Comparison of ENCODE assay signal across 8 cellular contexts in genomic region chr13:27449081-27449603, GRCh38. TPM values are rescaled to one million over a fixed set of nuclear protein-coding genes. Genes with fewer than 3 reads are reported as not detected.
DNase-seq lines count a peak whose midpoint lies in the region; ATAC-seq, FAIRE-seq and TF ChIP-seq lines count a peak whose summit lies in the region.

No MANE protein-coding gene starts in this region.

- H3K9ac ChIP-seq in GM12878 (ENCODE audit: control insufficient read depth, insufficient read depth, low read length) (peak overlapping the region; percentile 91), mesenchymal stem cell (ENCODE audit: low read length) (peak overlapping the region; percentile 96)

- H3K9me3 ChIP-seq in left ventricle myocardium inferior (replicated peaks) (no peaks in the 10 kb centered on the region), GM12878 (replicated peaks; ENCODE audit: control insufficient read depth, insufficient read depth, low read length) (no peaks in the 10 kb centered on the region), mesenchymal stem cell (ENCODE audit: control insufficient read depth, low read length) (no peaks in the 10 kb centered on the region), vagina (no peaks in the 10 kb centered on the region)

- H3K4me2 ChIP-seq in GM12878 (ENCODE audit: control insufficient read depth, insufficient read depth) = peak overlapping the region; percentile 98
- H3K4me2 ChIP-seq in mesenchymal stem cell (ENCODE audit: low read length, poor library complexity, severe bottlenecking) = peak overlapping the region; percentile 69

- intact Hi-C loops in left ventricle myocardium inferior (cut with micrococcal nuclease) (loop anchor here (10.0 kb wide), 1 partner anchor 194 kb away; the partner anchor contains the start of gene RPL21), Right ventricle myocardium superior (cut with DNase I) (loop anchor here (10.0 kb wide), 1 partner anchor 184 kb away; no protein-coding TSS in a partner anchor), GM12878 (cut with micrococcal nuclease; ENCODE audit: unreplicated experiment) (no loop called here), vagina (cut with DNase I) (no loop called here)

- H3K14ac ChIP-seq in mesenchymal stem cell (ENCODE audit: low read length in 2 of 2) = no peak overlapping the region

- H3K27ac ChIP-seq in left ventricle myocardium inferior (replicated peaks) = peak overlapping the region; percentile 100
- peak overlapping the region; percentile 86 for H3K27ac ChIP-seq in GM12878 (ENCODE audit: control insufficient read depth, insufficient read depth)
- peak overlapping the region; percentile 95 for H3K27ac ChIP-seq in mesenchymal stem cell (ENCODE audit: low read length, poor library complexity, severe bottlenecking)
- H3K27ac ChIP-seq in vagina = peak overlapping the region; percentile 93

- H3K18ac ChIP-seq in mesenchymal stem cell (ENCODE audit: low read depth in 1 of 2, low read length in 2 of 2) = peak overlapping the region in 1 of 2 experiments; percentile 63

- H4K20me1 ChIP-seq in GM12878 (ENCODE audit: control insufficient read depth, insufficient read depth) = no peaks in the 10 kb centered on the region

- TF ChIP-seq EP300 in GM12878 (IDR thresholded peaks at IDR 0.05; ENCODE audit: borderline replicate concordance in 1 of 2, control insufficient read depth in 1 of 2, low read depth in 2 of 2, low read length in 2 of 2) = no peak

- in situ Hi-C loops in GM12878 (cut with MboI) = no loop called here

- H2AK5ac ChIP-seq in mesenchymal stem cell (ENCODE audit: low read length, severe bottlenecking) = peak overlapping the region; percentile 88

- peak overlapping the region in 1 of 2 experiments; percentile 24 for H3K4ac ChIP-seq in mesenchymal stem cell (ENCODE audit: low read depth in 1 of 2, low read length in 2 of 2)

- H3K4me1 ChIP-seq in left ventricle myocardium inferior (peaks cover 72% of the 10 kb centered on the region), GM12878 (ENCODE audit: control insufficient read depth, insufficient read depth, low read length) (peaks cover 11% of the 10 kb centered on the region), mesenchymal stem cell (ENCODE audit: control insufficient read depth, insufficient read depth, low read depth, low read length) (peaks cover 7% of the 10 kb centered on the region), vagina (peaks cover 39% of the 10 kb centered on the region)

- RAD21 ChIA-PET in GM12878 (lab: Charles Lee; ENCODE audit: unreplicated experiment) = interaction anchor here (1.2 to 4.8 kb wide), 2 partner anchors 9 to 23 kb away, joined by 3 to 32 read pairs; partner anchors contain the start of gene GTF3A

- no peak for TF ChIP-seq RAD21 in GM12878 (IDR thresholded peaks at IDR 0.05; ENCODE audit: insufficient read depth, low read depth, low read length)

- no peak overlapping the region for H2BK15ac ChIP-seq in mesenchymal stem cell (ENCODE audit: low read depth, poor library complexity, severe bottlenecking)

- H3K4me3 ChIP-seq in left ventricle myocardium inferior (peak overlapping the region; percentile 88), GM12878 (peak overlapping the region; percentile 87), mesenchymal stem cell (ENCODE audit: insufficient read depth in 1 of 2, low read depth in 1 of 2, low read length in 2 of 2) (peak overlapping the region in 1 of 2 experiments; percentile 92), vagina (peak overlapping the region; percentile 82 to 85)

- POLR2A ChIA-PET in GM12878 (lab: Charles Lee) = interaction anchor here (1.6 to 2.6 kb wide), 3 partner anchors 22 to 172 kb away, joined by 4 to 16 read pairs (median 6); partner anchors contain the start of genes GTF3A and LNX2

- peak overlapping the region; percentile 35 for H4K91ac ChIP-seq in mesenchymal stem cell (ENCODE audit: low read length)

- FAIRE-seq in GM12878 (lab: Jason Lieb, UNC) = no peak

- ATAC-seq in Right ventricle myocardium superior (ENCODE audit: poor library complexity) = no peak
- no peak for ATAC-seq in GM12878
- ATAC-seq in GM19328 (IDR thresholded peaks at IDR 0.05; ENCODE audit: unreplicated experiment) = no peak
- ATAC-seq in GM21390 (IDR thresholded peaks at IDR 0.05; ENCODE audit: unreplicated experiment) = no peak

- peaks cover 22% of the 10 kb centered on the region for H3K79me2 ChIP-seq in GM12878 (ENCODE audit: control insufficient read depth, insufficient read depth, low read length)

- H2BK5ac ChIP-seq in mesenchymal stem cell (ENCODE audit: low read depth, low read length, poor library complexity, severe bottlenecking) = no peak overlapping the region

- BruUV-seq in GM12878 (replicated peaks; lab: Mats Ljungman, UMichigan) = TSS peak; percentile 77

- peaks cover 9% of the 10 kb centered on the region for H3K36me3 ChIP-seq in left ventricle myocardium inferior
- no peaks in the 10 kb centered on the region for H3K36me3 ChIP-seq in GM12878 (ENCODE audit: control insufficient read depth in 2 of 2, insufficient read depth in 2 of 2, low read length in 1 of 2)
- peaks cover 0 to 6% of the 10 kb centered on the region in 2 experiments for H3K36me3 ChIP-seq in mesenchymal stem cell (ENCODE audit: control insufficient read depth in 1 of 2, insufficient read depth in 2 of 2, low read depth in 1 of 2, low read length in 2 of 2)
- H3K36me3 ChIP-seq in vagina = no peaks in the 10 kb centered on the region

- peaks cover 6% of the 10 kb centered on the region for H3K79me1 ChIP-seq in mesenchymal stem cell (replicated peaks; ENCODE audit: low read length, poor library complexity, severe bottlenecking)

- no peaks in the 10 kb centered on the region for H3K27me3 ChIP-seq in left ventricle myocardium inferior (ENCODE audit: low read depth)
- H3K27me3 ChIP-seq in GM12878 (replicated peaks in 1 of 2; ENCODE audit: control insufficient read depth in 2 of 2, insufficient read depth in 2 of 2, low read length in 1 of 2) = no peaks in the 10 kb centered on the region
- no peaks in the 10 kb centered on the region for H3K27me3 ChIP-seq in mesenchymal stem cell (ENCODE audit: control insufficient read depth in 1 of 2, insufficient read depth in 1 of 2, low read length in 2 of 2)
- no peaks in the 10 kb centered on the region for H3K27me3 ChIP-seq in vagina

- SMC1A ChIA-PET in GM12878 (lab: Charles Lee; ENCODE audit: uncharacterized antibody, unreplicated experiment) = interaction anchor here (3.6 kb wide), 1 partner anchor 22 kb away, joined by 41 read pairs; the partner anchor contains the start of gene GTF3A

- CTCF ChIA-PET in GM12878 (lab: Yijun Ruan, JAX) = interaction anchor here (6.0 kb wide), 1 partner anchor 23 kb away, joined by 30 read pairs; the partner anchor contains the start of gene GTF3A

- H3K23ac ChIP-seq in mesenchymal stem cell (ENCODE audit: low read length in 2 of 2) = no peak overlapping the region

- H4K8ac ChIP-seq in mesenchymal stem cell (ENCODE audit: low read length) = peak overlapping the region; percentile 81

- H2BK120ac ChIP-seq in mesenchymal stem cell (ENCODE audit: low read depth, low read length) = no peak overlapping the region

- peak overlapping the region; percentile 88 for H2AFZ ChIP-seq in GM12878 (ENCODE audit: control insufficient read depth, low read depth, low read length)
- H2AFZ ChIP-seq in mesenchymal stem cell (ENCODE audit: low read depth, low read length) = no peak overlapping the region

- TF ChIP-seq POLR2A in GM12878 (IDR thresholded peaks at IDR 0.05; ENCODE audit: low read depth, low read length) (no peak), vagina (IDR thresholded peaks at IDR 0.05) (no peak)

- WGBS in GM12878 (ENCODE audit: insufficient coverage, insufficient replicate concordance, low lambda C conversion rate, missing lambda C conversion rate) = 64% methylated on average over 15 of the region's 15 CpGs
- WGBS in mesenchymal stem cell = 79% methylated on average over 15 of the region's 15 CpGs

- DNase-seq in left ventricle myocardium inferior (no peak), Right ventricle myocardium superior (no peak), GM12878 (ENCODE audit: low read depth, low spot score) (no peak), mesenchymal stem cell (no peak), vagina (ENCODE audit: extremely low spot score in 2 of 2) (no peak), NCI-H1105 (lab: John Stamatoyannopoulos, UW) (no peak)

- H2BK12ac ChIP-seq in mesenchymal stem cell (ENCODE audit: low read length in 2 of 2) = no peak overlapping the region

- no peak for TF ChIP-seq CTCF in left ventricle myocardium inferior (IDR thresholded peaks at IDR 0.05; ENCODE audit: borderline replicate concordance)
- no peak for TF ChIP-seq CTCF in GM12878 (IDR thresholded peaks at IDR 0.05 in 2 of 3, conservative IDR thresholded peaks at IDR 0.05 in 1 of 3; ENCODE audit: control insufficient read depth in 2 of 3, extremely low read depth in 1 of 3, insufficient read depth in 1 of 3, low read depth in 3 of 3, low read length in 3 of 3)
- no peak for TF ChIP-seq CTCF in vagina (IDR thresholded peaks at IDR 0.05)

RNA-seq across cellular contexts. Expression of gene MTIF3, which starts 1.2 kb away (rescaled TPM):
- 140 TPM for total RNA-seq in left ventricle myocardium inferior
- total RNA-seq in Right ventricle myocardium superior = 189 TPM
- 15.5 and 17.9 TPM in 2 replicates for total RNA-seq in GM12878 (2013; cell fraction: nucleolus; rRNA removed)
- 26.0 and 47.3 TPM in 2 replicates for total RNA-seq in GM12878 (2014; rRNA removed)
- total RNA-seq in GM12878 (2014; rRNA removed; fragmentation: Illumina TruSeq; extraction: Trizol) = 44.2 and 48.4 TPM in 2 replicates
- 22.4 and 22.5 TPM in 2 replicates for total RNA-seq in GM12878 (2021)
- 53.6 TPM for polyA plus RNA-seq in GM12878 (2011; ENCODE audit: low read depth)
- 49.1 and 70.3 TPM in 2 replicates for polyA plus RNA-seq in GM12878 (2011; rRNA removed)
- polyA plus RNA-seq in GM12878 (2011; cell fraction: cytosol; rRNA removed) = 28.7 and 35.2 TPM in 2 replicates
- polyA plus RNA-seq in GM12878 (2011; cell fraction: nucleus; rRNA removed) = 22.3 and 24.4 TPM in 2 replicates
- 33.7 and 45.7 TPM in 2 replicates for polyA plus RNA-seq in GM12878 (2012)
- 68.0 and 75.1 TPM in 2 replicates for polyA plus RNA-seq in GM12878 (2014; fragmentation: Illumina TruSeq; extraction: Trizol)
- 10 to 100 TPM; 64.7 to 73.9 TPM for polyA plus RNA-seq in GM12878 (2014; fragmentation: Nextera tagmentation; extraction: Ambion mirVana)
- 29.4 and 40.0 TPM in 2 replicates for polyA plus RNA-seq in GM12878 (2014; rRNA removed)
- polyA plus RNA-seq in GM12878 (2016; fragmentation: Nextera tagmentation; extraction: Ambion mirVana) = 10 to 100 TPM; 50.3 to 51.1 TPM
- polyA minus RNA-seq in GM12878 (2011; rRNA and poly(A)+ RNA removed) = 14.3 and 17.0 TPM in 2 replicates
- polyA minus RNA-seq in GM12878 (2011; cell fraction: cytosol; rRNA and poly(A)+ RNA removed) = 6.7 and 9.4 TPM in 2 replicates
- polyA minus RNA-seq in GM12878 (2011; cell fraction: nucleus; rRNA and poly(A)+ RNA removed) = 6.4 and 9.1 TPM in 2 replicates
- 104 TPM for polyA plus RNA-seq in mesenchymal stem cell (2013, experiment 1 of 2)
- 101 TPM for polyA plus RNA-seq in mesenchymal stem cell (2013, experiment 2 of 2)
- 30.0 TPM for total RNA-seq in vagina

RNA-seq across cellular contexts. Expression of gene GTF3A, which starts 24.7 kb away (rescaled TPM):
- 176 TPM for total RNA-seq in left ventricle myocardium inferior
- 211 TPM for total RNA-seq in Right ventricle myocardium superior
- 46.3 and 49.6 TPM in 2 replicates for total RNA-seq in GM12878 (2013; cell fraction: nucleolus; rRNA removed)
- total RNA-seq in GM12878 (2014; rRNA removed) = 232 TPM in 2 replicates
- total RNA-seq in GM12878 (2014; rRNA removed; fragmentation: Illumina TruSeq; extraction: Trizol) = 247 and 249 TPM in 2 replicates
- 192 and 201 TPM in 2 replicates for total RNA-seq in GM12878 (2021)
- 91.2 TPM for polyA plus RNA-seq in GM12878 (2011; ENCODE audit: low read depth)
- polyA plus RNA-seq in GM12878 (2011; rRNA removed) = 150 and 204 TPM in 2 replicates
- 91.1 and 113 TPM in 2 replicates for polyA plus RNA-seq in GM12878 (2011; cell fraction: cytosol; rRNA removed)
- 81.1 and 86.9 TPM in 2 replicates for polyA plus RNA-seq in GM12878 (2011; cell fraction: nucleus; rRNA removed)
- polyA plus RNA-seq in GM12878 (2012) = 94.7 and 123 TPM in 2 replicates
- 350 and 400 TPM in 2 replicates for polyA plus RNA-seq in GM12878 (2014; fragmentation: Illumina TruSeq; extraction: Trizol)
- polyA plus RNA-seq in GM12878 (2014; fragmentation: Nextera tagmentation; extraction: Ambion mirVana) = 100 to 1,000 TPM in 1 of 2 experiments, 10 to 100 TPM in 1; 74.2 to 187 TPM
- polyA plus RNA-seq in GM12878 (2014; rRNA removed) = 183 and 199 TPM in 2 replicates
- polyA plus RNA-seq in GM12878 (2016; fragmentation: Nextera tagmentation; extraction: Ambion mirVana) = 100 to 1,000 TPM; 501 to 524 TPM
- polyA minus RNA-seq in GM12878 (2011; rRNA and poly(A)+ RNA removed) = 63.6 and 75.4 TPM in 2 replicates
- polyA minus RNA-seq in GM12878 (2011; cell fraction: cytosol; rRNA and poly(A)+ RNA removed) = 36.8 and 43.0 TPM in 2 replicates
- polyA minus RNA-seq in GM12878 (2011; cell fraction: nucleus; rRNA and poly(A)+ RNA removed) = 34.5 and 66.4 TPM in 2 replicates
- 106 TPM for polyA plus RNA-seq in mesenchymal stem cell (2013, experiment 1 of 2)
- 107 TPM for polyA plus RNA-seq in mesenchymal stem cell (2013, experiment 2 of 2)
- total RNA-seq in vagina = 142 TPM

Comparison
In these comparisons a context has a peak if more than half of its experiments do, and no peak if none do; other contexts are left out.
1. intact Hi-C loops: an anchor here in left ventricle myocardium inferior (10.0 kb wide) and Right ventricle myocardium superior (10.0 kb wide); none called in GM12878 and vagina.